8 cellular contexts compared by ENCODE assay signal in genomic region chr7:1531263-1531978, GRCh38. TPM values are rescaled to one million over a fixed set of nuclear protein-coding genes. Genes with fewer than 3 reads are reported as not detected.
DNase-seq lines count a peak whose midpoint lies in the region; ATAC-seq and TF ChIP-seq lines count a peak whose summit lies in the region.

No MANE protein-coding gene starts in this region.

- H3K9me3 ChIP-seq in T-helper 17 cell (ENCODE audit: control insufficient read depth, low read length, poor library complexity, severe bottlenecking), result no peaks in the 10 kb centered on the region
- peaks cover 0 to 2% of the 10 kb centered on the region in 2 donors for H3K9me3 ChIP-seq in lung (ENCODE audit: control insufficient read depth in 2 of 2, insufficient read depth in 1 of 2, low read length in 1 of 2)
- H3K9me3 ChIP-seq in testis, result no peaks in the 10 kb centered on the region

- peaks cover 24% of the 10 kb centered on the region for H3K4me1 Mint-ChIP-seq in T-helper 17 cell

- H3K27me3 ChIP-seq in lung (ENCODE audit: control insufficient read depth, insufficient read depth), result no peaks in the 10 kb centered on the region
- no peaks in the 10 kb centered on the region for H3K27me3 ChIP-seq in testis

- H3K36me3 Mint-ChIP-seq in T-helper 17 cell (ENCODE audit: low read depth), result peaks cover 2% of the 10 kb centered on the region

- ATAC-seq in HG02678 (IDR thresholded peaks at IDR 0.05; ENCODE audit: unreplicated experiment), result peak; percentile 32
- peak; percentile 38 for ATAC-seq in T-helper 17 cell
- no peak for ATAC-seq in lung (ENCODE audit: insufficient read depth, low FRiP score)
- no peak for ATAC-seq in GM18517 (IDR thresholded peaks at IDR 0.05; ENCODE audit: unreplicated experiment)

- TF ChIP-seq POLR2A in testis (IDR thresholded peaks at IDR 0.05), result no peak

- H3K4me3 ChIP-seq in lung, result peak overlapping the region; percentile 73
- H3K4me3 ChIP-seq in testis, result peak overlapping the region; percentile 49 to 59

- peak overlapping the region; percentile 90 for H3K4me3 Mint-ChIP-seq in T-helper 17 cell

- intact Hi-C loops in testis (cut with DNase I; ENCODE audit: low total_unique reads), result no loop called here

- peak; percentile 34 for DNase-seq in DMS79 treated with DMSO at 0.1 percent for 48 hours (lab: John Stamatoyannopoulos, UW)
- DNase-seq in T-helper 17 cell, result peak in 1 of 3 donors; percentile 24
- no peak for DNase-seq in lung (ENCODE audit: low spot score)
- peak; percentile 68 for DNase-seq in testis
- DNase-seq in NK-92 treated with Interleukin-12 subunit alpha and Interleukin-12 subunit beta, amount 100 ng/mL, for 24 hours (lab: John Stamatoyannopoulos, UW), result no peak

- WGBS in lung, 2 donors, result 1 to 2% methylated on average over 37 to 55 of the region's 55 CpGs
- WGBS in testis, 2 donors, result 6 to 8% methylated on average over 14 to 35 of the region's 55 CpGs

- peaks cover 7 to 21% of the 10 kb centered on the region in 2 donors for H3K4me1 ChIP-seq in lung (ENCODE audit: control insufficient read depth in 2 of 2, insufficient read depth in 2 of 2, low read length in 2 of 2)
- peaks cover 19% of the 10 kb centered on the region for H3K4me1 ChIP-seq in testis

- H3K27ac ChIP-seq in cingulate gyrus (ENCODE audit: low read depth, low read length) (peak overlapping the region; percentile 92), lung (ENCODE audit: low read depth in 1 of 2, low read length in 1 of 2) (peak overlapping the region; percentile 93), testis (peak overlapping the region; percentile 78 to 90)

- peaks cover 0 to 2% of the 10 kb centered on the region in 2 donors for H3K36me3 ChIP-seq in lung (ENCODE audit: control insufficient read depth in 2 of 2, insufficient read depth in 2 of 2, low read length in 2 of 2)
- H3K36me3 ChIP-seq in testis (ENCODE audit: low read depth, missing control alignments), result no peaks in the 10 kb centered on the region

- peak overlapping the region; percentile 94 for H3K27ac Mint-ChIP-seq in T-helper 17 cell

- H3K27me3 Mint-ChIP-seq in T-helper 17 cell, result peaks cover 6% of the 10 kb centered on the region

- TF ChIP-seq CTCF in lung (IDR thresholded peaks at IDR 0.05; ENCODE audit: control extremely low read depth, extremely low read depth) (no peak), testis (IDR thresholded peaks at IDR 0.05) (no peak)

RNA-seq across cellular contexts. Expression of gene MAFK, which starts 0.9 kb away (rescaled TPM):
- total RNA-seq in T-helper 17 cell (10 to 100 TPM; 55.8 to 56.4 TPM), lung (10 to 100 TPM; 17.0 to 58.5 TPM), testis (10 to 100 TPM; 17.9 to 25.8 TPM)
- polyA plus RNA-seq in lung (10 to 100 TPM; 54.7 to 76.7 TPM), testis (ENCODE audit: insufficient read depth, low read depth, low replicate concordance) (15.0 TPM)

RNA-seq across cellular contexts. Expression of gene TMEM184A, which starts 24.6 kb away (rescaled TPM):
- total RNA-seq in T-helper 17 cell (not detected), lung (10 to 100 TPM in 1 of 2 donors, 1 to 10 TPM in 1; 1.8 to 11.8 TPM), testis (10 to 100 TPM; 18.7 to 20.9 TPM)
- polyA plus RNA-seq in lung (1 to 10 TPM; 6.8 to 9.9 TPM), testis (ENCODE audit: insufficient read depth, low read depth, low replicate concordance) (7.1 TPM)

RNA-seq across cellular contexts. Expression of gene INTS1, which starts 27.2 kb away (rescaled TPM):
- total RNA-seq in T-helper 17 cell (10 to 100 TPM; 88.2 to 89.4 TPM), lung (100 to 1,000 TPM in 1 of 2 donors, 10 to 100 TPM in 1; 31.2 to 121 TPM), testis (100 to 1,000 TPM; 142 to 185 TPM)
- polyA plus RNA-seq in lung (10 to 100 TPM; 45.8 to 46.2 TPM), testis (ENCODE audit: insufficient read depth, low read depth, low replicate concordance) (142 TPM)

RNA-seq across cellular contexts. Expression of gene PSMG3, which starts 38.4 kb away (rescaled TPM):
- total RNA-seq in T-helper 17 cell (10 to 100 TPM; 22.8 to 23.6 TPM), lung (10 to 100 TPM; 10.7 to 30.9 TPM), testis (10 to 100 TPM; 39.1 to 44.5 TPM)
- polyA plus RNA-seq in lung (10 to 100 TPM; 52.8 to 86.7 TPM), testis (ENCODE audit: insufficient read depth, low read depth, low replicate concordance) (23.7 TPM)

Comparison
In these comparisons a context has a peak if more than half of its experiments do, and no peak if none do; other contexts are left out.
1. DNase-seq: peak in DMS79 treated with DMSO at 0.1 percent for 48 hours (single experiment) and testis (single experiment); none in lung (single experiment) and NK-92 treated with Interleukin-12 subunit alpha and Interleukin-12 subunit beta, amount 100 ng/mL, for 24 hours (single experiment).
2. ATAC-seq: peak in HG02678 (single experiment) and T-helper 17 cell (single experiment); none in lung (single experiment) and GM18517 (single experiment).
3. Peak in every context shown above with its lines, with median percentiles within 50 percentile points of each other: H3K27ac ChIP-seq.